In genomic region chr10:27426948-27427467, GRCh38 we compare ENCODE assay signal across 22 cellular contexts.
A peak's percentile ranks its signal among the peaks of the same experiment; 100 is the strongest.
DNase-seq lines count a peak whose midpoint lies in the region; ATAC-seq, FAIRE-seq and TF ChIP-seq lines count a peak whose summit lies in the region.
"Had no signal": no experiment of that assay in that cellular context is flagged by ENCODE, and none has a peak within 500 bp of the region (broad histone marks: within the 10 kb centered on the region; RNA-seq: fewer than 3 reads in every experiment).

No MANE protein-coding gene starts in this region.

- no peak overlapping the region for H3K4ac ChIP-seq in IMR-90 (ENCODE audit: low read depth, low read length)

- H2BK20ac ChIP-seq in IMR-90 (ENCODE audit: low read depth, low read length): no peak overlapping the region

- H2BK120ac ChIP-seq in IMR-90 (ENCODE audit: low read depth, low read length): no peak overlapping the region

- in situ Hi-C loops in mammary epithelial cell (cut with MboI; ENCODE audit: low sequenced_read_pairs in 2 of 2): loop anchor here in 1 of 2 donors (25.0 kb wide), 1 partner anchor 235 kb away; no protein-coding TSS in a partner anchor
- in situ Hi-C loops in IMR-90 (cut with MboI; ENCODE audit: low sequenced_read_pairs): no loop called here

- CTCF ChIA-PET in mammary epithelial cell (lab: Charles Lee; ENCODE audit: low non-redundant PET): no interaction called here
- CTCF ChIA-PET in IMR-90 (lab: Yijun Ruan, JAX): no interaction called here

- H3K14ac ChIP-seq in IMR-90 (replicated peaks; ENCODE audit: low read depth, low read length): no peak overlapping the region

- H3K27me3 ChIP-seq in mammary epithelial cell (ENCODE audit: insufficient read depth, low read length): no peaks in the 10 kb centered on the region
- no peaks in the 10 kb centered on the region for H3K27me3 ChIP-seq in breast epithelium
- H3K27me3 ChIP-seq in IMR-90 (ENCODE audit: control insufficient read depth, insufficient read depth, low read length): no peaks in the 10 kb centered on the region
- no peaks in the 10 kb centered on the region for H3K27me3 ChIP-seq in bronchial epithelial cell (ENCODE audit: control insufficient read depth, insufficient read depth, low read length)

- no peak overlapping the region for H2BK15ac ChIP-seq in IMR-90 (ENCODE audit: low read depth, low read length)

- H3K9me3 ChIP-seq in mammary epithelial cell (replicated peaks; ENCODE audit: insufficient read depth, low read length) (no peaks in the 10 kb centered on the region), breast epithelium (peaks cover 0 to 5% of the 10 kb centered on the region in 2 donors), IMR-90 (ENCODE audit: control insufficient read depth, insufficient read depth, low read length) (no peaks in the 10 kb centered on the region)

- no peak overlapping the region for H2AK5ac ChIP-seq in IMR-90 (ENCODE audit: low read depth, low read length)

- 68% methylated on average over 2 of the region's 2 CpGs for WGBS in mammary epithelial cell (ENCODE audit: low coverage, missing lambda C conversion rate)
- no CpG with 5 or more reads among the region's 2 CpGs for WGBS in IMR-90 (ENCODE audit: extremely low coverage in 2 of 2, insufficient read length in 1 of 2), 2 experiments

- no peak for TF ChIP-seq POLR2A in breast epithelium (IDR thresholded peaks at IDR 0.05)
- no peak for TF ChIP-seq POLR2A in IMR-90 (IDR thresholded peaks at IDR 0.05; ENCODE audit: low read depth, low read length)

- H3K4me3 ChIP-seq in mammary epithelial cell (replicated peaks in 1 of 3; ENCODE audit: insufficient read depth in 1 of 3, low read depth in 2 of 3, low read length in 3 of 3) (no peak overlapping the region), breast epithelium (no peak overlapping the region), IMR-90 (ENCODE audit: insufficient read depth, low read depth, low read length) (no peak overlapping the region), bronchial epithelial cell (ENCODE audit: low read depth, low read length) (no peak overlapping the region)
- H3K4me3 ChIP-seq: GM23338 had no signal

- H3K4me2 ChIP-seq in mammary epithelial cell (ENCODE audit: insufficient read depth, low read depth, low read length) (no peak overlapping the region), IMR-90 (ENCODE audit: low read depth, low read length) (no peak overlapping the region)
- H3K4me2 ChIP-seq: GM23338 had no signal

- dilution Hi-C loops in mammary epithelial cell (cut with HindIII; ENCODE audit: low sequenced_read_pairs) (no loop called here), IMR-90 (cut with HindIII; ENCODE audit: low sequenced_read_pairs, unreplicated experiment) (no loop called here)

- no peak overlapping the region for H3K18ac ChIP-seq in IMR-90 (ENCODE audit: low read depth, low read length)

- no peak overlapping the region for H3K56ac ChIP-seq in IMR-90 (ENCODE audit: extremely low read depth, insufficient read depth, low read length)

- H4K20me1 ChIP-seq in mammary epithelial cell (ENCODE audit: insufficient read depth, low read length): no peaks in the 10 kb centered on the region
- no peaks in the 10 kb centered on the region for H4K20me1 ChIP-seq in IMR-90 (ENCODE audit: insufficient read depth, low read length)

- H3K9me1 ChIP-seq in IMR-90 (ENCODE audit: insufficient read depth, low read length): no peaks in the 10 kb centered on the region

- H3K36me3 ChIP-seq in mammary epithelial cell (ENCODE audit: insufficient read depth, low read length): no peaks in the 10 kb centered on the region
- H3K36me3 ChIP-seq in breast epithelium: no peaks in the 10 kb centered on the region
- no peaks in the 10 kb centered on the region for H3K36me3 ChIP-seq in IMR-90 (ENCODE audit: control insufficient read depth, insufficient read depth, low read length)
- H3K36me3 ChIP-seq in bronchial epithelial cell (ENCODE audit: control insufficient read depth, insufficient read depth, low read length): no peaks in the 10 kb centered on the region

- BruUV-seq in mammary epithelial cell (replicated peaks; lab: Mats Ljungman, UMichigan): no TSS peak
- BruUV-seq in IMR-90 (replicated peaks; lab: Mats Ljungman, UMichigan): no TSS peak

- POLR2A ChIA-PET in IMR-90 (lab: Charles Lee; ENCODE audit: unreplicated experiment): no interaction called here

- peak; percentile 64 for FAIRE-seq in bronchial epithelial cell (lab: Jason Lieb, UNC)
- FAIRE-seq: A204.1, GM12891, GM18507 had no signal

- no peak for TF ChIP-seq CTCF in mammary epithelial cell (conservative IDR thresholded peaks at IDR 0.05 in 1 of 2, IDR thresholded peaks at IDR 0.05 in 1 of 2; ENCODE audit: extremely low read depth in 1 of 2, insufficient read depth in 1 of 2, low read depth in 1 of 2, low read length in 2 of 2)
- TF ChIP-seq CTCF in breast epithelium (IDR thresholded peaks at IDR 0.05): no peak
- TF ChIP-seq CTCF in IMR-90 (conservative IDR thresholded peaks at IDR 0.05; ENCODE audit: low read depth, low read length): no peak
- no peak for TF ChIP-seq CTCF in bronchial epithelial cell (IDR thresholded peaks at IDR 0.05; ENCODE audit: insufficient read depth, low read length, severe bottlenecking)

- no peak overlapping the region for H2AFZ ChIP-seq in mammary epithelial cell (ENCODE audit: low read depth, low read length)
- no peak overlapping the region for H2AFZ ChIP-seq in IMR-90 (replicated peaks; ENCODE audit: low read length, poor library complexity)
- H2AFZ ChIP-seq: GM23338 had no signal

- H3K23ac ChIP-seq in IMR-90 (ENCODE audit: low read depth, low read length): no peak overlapping the region

- intact Hi-C loops in mammary epithelial cell (cut with micrococcal nuclease) (no loop called here), breast epithelium (cut with DNase I; ENCODE audit: low total_unique reads) (no loop called here), IMR-90 (cut with micrococcal nuclease) (no loop called here)

- H4K5ac ChIP-seq in IMR-90 (ENCODE audit: low read depth, low read length): no peak overlapping the region

- no peaks in the 10 kb centered on the region for H3K79me1 ChIP-seq in IMR-90 (ENCODE audit: low read depth in 1 of 2, low read length in 2 of 2)

- ATAC-seq in IMR-90 (ENCODE audit: low read depth) (no peak), GM19395 (IDR thresholded peaks at IDR 0.05; ENCODE audit: unreplicated experiment) (no peak)
- ATAC-seq: GM23338, HCT116 had no signal

- no peak overlapping the region for H4K91ac ChIP-seq in IMR-90 (ENCODE audit: insufficient read depth, low read depth, low read length)

- H3K27ac ChIP-seq in mammary epithelial cell (ENCODE audit: insufficient read depth, low read depth, low read length) (no peak overlapping the region), breast epithelium (no peak overlapping the region), IMR-90 (ENCODE audit: insufficient read depth, low read length) (no peak overlapping the region)
- H3K27ac ChIP-seq: 22Rv1 had no signal

- H4K8ac ChIP-seq in IMR-90 (ENCODE audit: low read depth in 2 of 2, low read length in 2 of 2): no peak overlapping the region

- H2AK9ac ChIP-seq in IMR-90 (replicated peaks; ENCODE audit: low read depth, low read length, poor library complexity): no peak overlapping the region

- no peak for TF ChIP-seq RAD21 in IMR-90 (IDR thresholded peaks at IDR 0.05; ENCODE audit: low read length)

- no peak overlapping the region for H3K9ac ChIP-seq in mammary epithelial cell (ENCODE audit: insufficient read depth, low read length)
- no peak overlapping the region for H3K9ac ChIP-seq in IMR-90 (ENCODE audit: low read depth, low read length)

- no peak overlapping the region for H2BK5ac ChIP-seq in IMR-90 (ENCODE audit: low read depth, low read length, poor library complexity, severe bottlenecking)

- DNase-seq in mammary epithelial cell: peak; percentile 20
- DNase-seq in breast epithelium (ENCODE audit: low spot score in 2 of 2): no peak
- DNase-seq in IMR-90: no peak
- peak; percentile 54 for DNase-seq in bronchial epithelial cell (ENCODE audit: low read depth)
- DNase-seq in NCI-H2227 treated with DMSO at 0.1 percent for 48 hours (lab: John Stamatoyannopoulos, UW): no peak
- no peak for DNase-seq in midbrain (lab: John Stamatoyannopoulos, UW)
- DNase-seq: C1 segment of cervical spinal cord; Calu3; CD4-positive, alpha-beta memory T cell; COR-L47; DMS53; DMS79 treated with DMSO at 0.1 percent for 48 hours; GF-D8; H9; HFFc6 had no signal

- H3K4me1 ChIP-seq in mammary epithelial cell (ENCODE audit: insufficient read depth, low read length) (no peaks in the 10 kb centered on the region), breast epithelium (no peaks in the 10 kb centered on the region), IMR-90 (ENCODE audit: control insufficient read depth, insufficient read depth, low read length) (no peaks in the 10 kb centered on the region)

- H3K79me2 ChIP-seq in mammary epithelial cell (ENCODE audit: insufficient read depth, low read length): no peaks in the 10 kb centered on the region

TF ChIP-seq in IMR-90, 13 proteins besides CTCF, POLR2A, EP300 and RAD21:
- TF ChIP-seq ELK1 (IDR thresholded peaks at IDR 0.05; ENCODE audit: borderline replicate concordance, low read depth, low read length) (no peak), MAFK (IDR thresholded peaks at IDR 0.05; ENCODE audit: low read depth, low read length) (peak; percentile 49)

Comparison
In these comparisons a context has a peak if more than half of its experiments do, and no peak if none do; other contexts are left out.
1. DNase-seq: peak in mammary epithelial cell (single experiment) and bronchial epithelial cell (single experiment); none in breast epithelium (0 of 2), IMR-90 (single experiment), NCI-H2227 treated with DMSO at 0.1 percent for 48 hours (single experiment) and midbrain (single experiment).